ENCODE assay signal across 15 cellular contexts in the genomic region with DNA sequence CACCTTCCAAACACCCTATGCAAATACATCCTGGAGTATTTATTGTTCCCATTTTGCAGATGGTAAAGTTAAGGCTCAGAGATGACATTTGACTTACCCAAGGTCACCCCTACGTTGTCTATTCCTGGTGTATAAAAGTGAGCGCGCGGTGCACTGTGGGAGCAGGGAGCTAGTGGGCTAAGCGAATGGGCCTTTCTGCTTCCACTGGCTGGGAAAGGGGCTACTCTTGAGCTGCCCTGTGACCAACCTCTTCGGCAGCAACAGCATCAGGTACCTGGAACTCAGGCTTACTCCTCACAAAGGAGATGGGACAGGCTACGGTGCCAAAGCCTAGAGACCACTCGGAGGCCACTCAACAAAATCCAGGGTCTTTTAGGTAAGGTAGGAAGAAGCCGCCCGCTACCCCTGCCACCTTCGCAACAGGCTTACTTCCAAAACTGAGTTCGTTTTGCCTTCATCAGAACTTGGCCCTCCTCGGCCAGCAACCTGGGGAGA. TPM values are rescaled to one million over a fixed set of nuclear protein-coding genes. Genes with fewer than 3 reads are reported as not detected.
DNase-seq lines count a peak whose midpoint lies in the region; ATAC-seq and TF ChIP-seq lines count a peak whose summit lies in the region.
"Had no signal": no experiment of that assay in that cellular context is flagged by ENCODE, and none has a peak within 500 bp of the region (broad histone marks: within the 10 kb centered on the region; RNA-seq: fewer than 3 reads in every experiment).

No MANE protein-coding gene starts in this region.

- peaks cover 34 to 99% (median 98%) of the 10 kb centered on the region in 7 donors for H3K27me3 ChIP-seq in heart right ventricle
- peaks cover 22 to 100% (median 91%) of the 10 kb centered on the region in 45 donors for H3K27me3 ChIP-seq in dorsolateral prefrontal cortex
- H3K27me3 ChIP-seq in testis: no peaks in the 10 kb centered on the region
- peaks cover 98% of the 10 kb centered on the region for H3K27me3 ChIP-seq in foreskin keratinocyte

- peaks cover 0 to 19% (median 7%) of the 10 kb centered on the region in 9 donors for H3K4me1 ChIP-seq in heart right ventricle
- no peaks in the 10 kb centered on the region for H3K4me1 ChIP-seq in testis
- no peaks in the 10 kb centered on the region for H3K4me1 ChIP-seq in foreskin keratinocyte

- no peaks in the 10 kb centered on the region for H3K36me3 Mint-ChIP-seq in nephron progenitor cell (ENCODE audit: low read depth)
- peaks cover 0 to 4% of the 10 kb centered on the region in 2 donors for H3K36me3 Mint-ChIP-seq in stimulated activated naive B cell treated with anti-CD40 and anti-IgM and Interleukin-4, amounts not matched to agents 10 μg/mL and 1 μg/mL and 100 μg/mL, for 72 hours

- H3K4me3 Mint-ChIP-seq in nephron progenitor cell: peak overlapping the region; percentile 32
- H3K4me3 Mint-ChIP-seq in stimulated activated naive B cell treated with anti-CD40 and anti-IgM and Interleukin-4, amounts not matched to agents 10 μg/mL and 1 μg/mL and 100 μg/mL, for 72 hours: no peak overlapping the region

- H3K36me3 ChIP-seq in heart right ventricle (no peaks in the 10 kb centered on the region), testis (ENCODE audit: low read depth, missing control alignments) (no peaks in the 10 kb centered on the region)

- intact Hi-C loops in heart right ventricle (cut with DNase I) (no loop called here), left ventricle myocardium superior (cut with micrococcal nuclease) (no loop called here), dorsolateral prefrontal cortex (cut with DNase I) (no loop called here), testis (cut with DNase I; ENCODE audit: low total_unique reads) (no loop called here)

- WGBS in heart right ventricle, 2 donors: 6 to 8% methylated on average over 13 of the region's 13 CpGs
- 6 to 9% methylated on average over 9 to 13 of the region's 13 CpGs for WGBS in testis, 2 donors

- no peak for TF ChIP-seq POLR2A in testis (IDR thresholded peaks at IDR 0.05)

- H3K27ac Mint-ChIP-seq in nephron progenitor cell: no peak overlapping the region
- no peak overlapping the region for H3K27ac Mint-ChIP-seq in stimulated activated naive B cell treated with anti-CD40 and anti-IgM and Interleukin-4, amounts not matched to agents 10 μg/mL and 1 μg/mL and 100 μg/mL, for 72 hours

- no peak for TF ChIP-seq CTCF in heart right ventricle (IDR thresholded peaks at IDR 0.05)
- no peak for TF ChIP-seq CTCF in dorsolateral prefrontal cortex (IDR thresholded peaks at IDR 0.05 in 54 of 56, conservative IDR thresholded peaks at IDR 0.05 in 2 of 56; ENCODE audit: low read depth in 1 of 56, partially characterized antibody in 56 of 56)
- TF ChIP-seq CTCF in nephron progenitor cell (IDR thresholded peaks at IDR 0.05): no peak
- no peak for TF ChIP-seq CTCF in testis (IDR thresholded peaks at IDR 0.05)
- TF ChIP-seq CTCF in foreskin keratinocyte (conservative IDR thresholded peaks at IDR 0.05): no peak

- H3K9me3 Mint-ChIP-seq in nephron progenitor cell: no peaks in the 10 kb centered on the region
- no peaks in the 10 kb centered on the region for H3K9me3 Mint-ChIP-seq in stimulated activated naive B cell treated with anti-CD40 and anti-IgM and Interleukin-4, amounts not matched to agents 10 μg/mL and 1 μg/mL and 100 μg/mL, for 72 hours

- DNase-seq in heart right ventricle (no peak), left ventricle myocardium superior (no peak), dorsolateral prefrontal cortex (no peak), nephron progenitor cell (no peak), testis (peak; percentile 32), NCI-H510A treated with DMSO at 0.1 percent for 48 hours (lab: John Stamatoyannopoulos, UW) (no peak), foreskin keratinocyte (no peak)
- DNase-seq in stimulated activated naive B cell treated with anti-CD40 and anti-IgM and Interleukin-4, amounts not matched to agents 10 μg/mL and 1 μg/mL and 100 μg/mL, for 72 hours: no peak
- DNase-seq: C1 segment of cervical spinal cord, DMS153, EL, NCI-H1048, NCI-H446, NCI-H748 treated with DMSO at 0.1 percent for 48 hours, PC-9 had no signal

- H3K9me3 ChIP-seq in heart right ventricle (no peaks in the 10 kb centered on the region), testis (no peaks in the 10 kb centered on the region)

- peaks cover 9% of the 10 kb centered on the region for H3K4me1 Mint-ChIP-seq in nephron progenitor cell
- peaks cover 1 to 10% of the 10 kb centered on the region in 2 donors for H3K4me1 Mint-ChIP-seq in stimulated activated naive B cell treated with anti-CD40 and anti-IgM and Interleukin-4, amounts not matched to agents 10 μg/mL and 1 μg/mL and 100 μg/mL, for 72 hours

- H3K4me3 ChIP-seq in heart right ventricle: peak overlapping the region in 7 of 10 donors; percentile 1 to 31 (median 20)
- H3K4me3 ChIP-seq in dorsolateral prefrontal cortex: peak overlapping the region in 36 of 59 donors; percentile 7 to 55 (median 36)
- peak overlapping the region; percentile 21 to 27 for H3K4me3 ChIP-seq in testis
- H3K4me3 ChIP-seq: PC-9 had no signal

- no peak for ATAC-seq in heart right ventricle
- ATAC-seq in left ventricle myocardium superior: no peak
- ATAC-seq in stimulated activated naive B cell treated with anti-CD40 and anti-IgM and Interleukin-4, amounts not matched to agents 10 μg/mL and 1 μg/mL and 100 μg/mL, for 72 hours (replicated peaks): no peak
- no peak for ATAC-seq in foreskin keratinocyte

- H3K27me3 Mint-ChIP-seq in nephron progenitor cell (ENCODE audit: low read depth, poor library complexity): peaks cover 98% of the 10 kb centered on the region
- H3K27me3 Mint-ChIP-seq in stimulated activated naive B cell treated with anti-CD40 and anti-IgM and Interleukin-4, amounts not matched to agents 10 μg/mL and 1 μg/mL and 100 μg/mL, for 72 hours: peaks cover 60 to 84% of the 10 kb centered on the region in 2 donors

- H3K27ac ChIP-seq in heart right ventricle: no peak overlapping the region
- H3K27ac ChIP-seq in dorsolateral prefrontal cortex: no peak overlapping the region
- no peak overlapping the region for H3K27ac ChIP-seq in testis
- H3K27ac ChIP-seq in foreskin keratinocyte: no peak overlapping the region
- H3K27ac ChIP-seq: PC-9 had no signal

RNA-seq across cellular contexts. Expression of a gene that starts 2.4 kb away (rescaled TPM):
- not detected for total RNA-seq in heart right ventricle
- polyA plus RNA-seq in heart right ventricle: not detected
- not detected for total RNA-seq in left ventricle myocardium superior
- total RNA-seq in dorsolateral prefrontal cortex: 1 to 10 TPM in 38 of 120 experiments, under 1 TPM in 48, not detected in 34; 0.26 to 3.7 (median 0.93) TPM
- total RNA-seq in testis: 1 to 10 TPM; 5.0 to 5.1 TPM
- polyA plus RNA-seq in testis (ENCODE audit: insufficient read depth, low read depth, low replicate concordance): 4.9 TPM
- total RNA-seq in foreskin keratinocyte: not detected in 2 replicates
- not detected in 2 replicates for polyA plus RNA-seq in foreskin keratinocyte
- total RNA-seq: PC-9 had no signal
